ENCODE assay signal across 11 cellular contexts in genomic region chr16:85202631-85203461, GRCh38.
DNase-seq lines count a peak whose midpoint lies in the region; ATAC-seq and TF ChIP-seq lines count a peak whose summit lies in the region.
"Had no signal": no experiment of that assay in that cellular context is flagged by ENCODE, and none has a peak within 500 bp of the region (broad histone marks: within the 10 kb centered on the region; RNA-seq: fewer than 3 reads in every experiment).

No MANE protein-coding gene starts in this region.

- peak; percentile 81 for DNase-seq in HCEC 1CT
- peak; percentile 47 to 96 for DNase-seq in cardiac fibroblast (ENCODE audit: low read depth in 2 of 2)
- peak; percentile 52 to 83 for DNase-seq in left colon
- peak; percentile 71 for DNase-seq in spleen
- no peak for DNase-seq in putamen (ENCODE audit: low spot score)
- DNase-seq in NCI-H1930 (lab: John Stamatoyannopoulos, UW): no peak
- DNase-seq in NCI-H1436 treated with DMSO at 0.1 percent for 48 hours (lab: John Stamatoyannopoulos, UW): no peak
- no peak for DNase-seq in SKM-1 (lab: John Stamatoyannopoulos, UW; ENCODE audit: unreplicated experiment)
- DNase-seq: activated gamma-delta T cell treated with Interleukin-2 at 50 U/mL for 16 hours; naive thymus-derived CD4-positive, alpha-beta T cell had no signal

- H3K27me3 ChIP-seq in spleen (replicated peaks in 1 of 7): peaks cover 0 to 16% (median 0%) of the 10 kb centered on the region in 7 donors

- no peaks in the 10 kb centered on the region for H3K9me3 ChIP-seq in spleen

- WGBS in spleen, 5 donors: 61 to 76% (median 69%) methylated on average over 11 to 21 of the region's 21 CpGs

- intact Hi-C loops in left colon (cut with DNase I, micrococcal nuclease): loop anchor here in 1 of 2 donors (10.0 kb wide), 1 partner anchor 68 kb away; no protein-coding TSS in a partner anchor
- intact Hi-C loops in spleen (cut with DNase I; ENCODE audit: low total_unique reads): no loop called here

- TF ChIP-seq CTCF in cardiac fibroblast (IDR thresholded peaks at IDR 0.05; ENCODE audit: low read depth, low read length) (no peak), spleen (IDR thresholded peaks at IDR 0.05 in 8 of 11, conservative IDR thresholded peaks at IDR 0.05 in 3 of 11) (no peak)

- ATAC-seq in left colon: peak; percentile 41
- ATAC-seq: naive thymus-derived CD4-positive, alpha-beta T cell had no signal

- H3K4me3 ChIP-seq in cardiac fibroblast (replicated peaks in 1 of 2; ENCODE audit: low read depth in 2 of 2, low read length in 2 of 2) (no peak overlapping the region), spleen (no peak overlapping the region)

- H3K27ac ChIP-seq in spleen: peak overlapping the region in 5 of 8 donors; percentile 37 to 60 (median 59)
- H3K27ac ChIP-seq: HL-60 had no signal

- H3K36me3 ChIP-seq in spleen: no peaks in the 10 kb centered on the region

- no peak for TF ChIP-seq POLR2A in spleen (IDR thresholded peaks at IDR 0.05)

- peaks cover 0 to 83% (median 44%) of the 10 kb centered on the region in 6 donors for H3K4me1 ChIP-seq in spleen

Comparison
In these comparisons a context has a peak if more than half of its experiments do, and no peak if none do; other contexts are left out.
1. DNase-seq: peak in HCEC 1CT (single experiment), cardiac fibroblast (2 of 2), left colon (2 of 2) and spleen (single experiment); none in putamen (single experiment), NCI-H1930 (0 of 2), NCI-H1436 treated with DMSO at 0.1 percent for 48 hours (single experiment) and SKM-1 (single experiment).